Comparison of ENCODE assay signal across 1 cellular context in the genomic region with DNA sequence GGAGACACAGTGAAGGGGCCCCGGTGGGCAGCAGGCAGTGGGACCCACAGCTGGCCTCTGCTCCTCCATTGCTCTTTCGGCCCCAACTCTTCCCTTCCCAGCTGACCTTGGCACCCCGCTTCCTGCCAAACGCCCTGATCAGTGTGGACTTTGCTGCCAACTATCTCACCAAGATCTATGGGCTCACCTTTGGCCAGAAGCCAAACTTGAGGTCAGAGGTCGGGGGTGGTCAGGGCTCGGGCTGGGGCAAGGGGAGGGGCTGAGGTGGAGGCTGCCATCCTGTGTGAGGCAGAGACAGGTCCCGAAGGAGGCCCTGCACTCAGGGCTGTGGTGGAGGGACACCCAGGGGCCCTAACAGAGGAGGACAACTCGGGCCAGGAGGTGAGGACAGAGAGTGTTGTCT.
A peak's percentile ranks its signal among the peaks of the same experiment; 100 is the strongest.
TF ChIP-seq lines count a peak whose summit lies in the region.

No MANE protein-coding gene starts in this region.

TF ChIP-seq in HepG2, 621 proteins besides CTCF, POLR2A, EP300 and RAD21 (continued from another document and continues in another):
- TF ChIP-seq SNAPC4 (CRISPR knock-in tag; IDR thresholded peaks at IDR 0.05) (no peak), NR2F2 (IDR thresholded peaks at IDR 0.05; ENCODE audit: borderline replicate concordance, low read depth) (peak; percentile 88), ZNF30 (CRISPR knock-in tag; IDR thresholded peaks at IDR 0.05) (no peak), SIN3A (IDR thresholded peaks at IDR 0.05; ENCODE audit: borderline replicate concordance, low read depth, low read length) (no peak), RXRA (CRISPR knock-in tag; IDR thresholded peaks at IDR 0.05) (peak; percentile 42; the same call in 1 of the 2 replicates), ZNF784 (CRISPR knock-in tag; IDR thresholded peaks at IDR 0.05; ENCODE audit: borderline replicate concordance) (no peak), ZBTB7A (CRISPR knock-in tag; IDR thresholded peaks at IDR 0.05) (peak; percentile 78), ZNF619 (CRISPR knock-in tag; IDR thresholded peaks at IDR 0.05) (no peak), HNRNPK (IDR thresholded peaks at IDR 0.05; ENCODE audit: low read depth, low read length, poor library complexity, severe bottlenecking) (no peak), RFX5 (IDR thresholded peaks at IDR 0.05; ENCODE audit: low read depth, low read length) (no peak), ZC3H4 (CRISPR knock-in tag; IDR thresholded peaks at IDR 0.05; ENCODE audit: borderline replicate concordance) (no peak), SSRP1 (CRISPR knock-in tag; IDR thresholded peaks at IDR 0.05) (no peak), POGZ (CRISPR knock-in tag; IDR thresholded peaks at IDR 0.05) (peak; percentile 50; the same call in 1 of the 2 replicates), ELF3 (CRISPR knock-in tag; IDR thresholded peaks at IDR 0.05) (no peak), ZMYM3 (CRISPR knock-in tag; IDR thresholded peaks at IDR 0.05) (peak; percentile 79), SNRNP70 (IDR thresholded peaks at IDR 0.05; ENCODE audit: low read depth, low read length) (no peak), ZFYVE20 (CRISPR knock-in tag; IDR thresholded peaks at IDR 0.05; ENCODE audit: borderline replicate concordance, low read depth) (no peak), ZNF792 (CRISPR knock-in tag; IDR thresholded peaks at IDR 0.05) (no peak), ZNF496 (CRISPR knock-in tag; IDR thresholded peaks at IDR 0.05; ENCODE audit: insufficient replicate concordance) (no peak), MEF2D (CRISPR knock-in tag; IDR thresholded peaks at IDR 0.05) (0 out of 2 replicates have a peak, but pooled peaks have one; percentile 20), ZNF350 (CRISPR knock-in tag; IDR thresholded peaks at IDR 0.05; ENCODE audit: borderline replicate concordance, low read depth) (no peak; the same call in 1 of the 2 replicates), HOXA5 (CRISPR knock-in tag; IDR thresholded peaks at IDR 0.05) (no peak), RXRB (CRISPR knock-in tag; IDR thresholded peaks at IDR 0.05; ENCODE audit: borderline replicate concordance) (peak; percentile 51; the same call in 1 of the 2 replicates), ZZZ3 (CRISPR knock-in tag; IDR thresholded peaks at IDR 0.05; ENCODE audit: borderline replicate concordance) (no peak), CBX1 (IDR thresholded peaks at IDR 0.05; ENCODE audit: low read depth) (no peak), ZNF607 (CRISPR knock-in tag; IDR thresholded peaks at IDR 0.05; ENCODE audit: borderline replicate concordance) (no peak), FOXJ3 (CRISPR knock-in tag; IDR thresholded peaks at IDR 0.05; ENCODE audit: borderline replicate concordance) (no peak), ZNF296 (CRISPR knock-in tag; conservative IDR thresholded peaks at IDR 0.05) (no peak), DPF2 (CRISPR knock-in tag; IDR thresholded peaks at IDR 0.05; ENCODE audit: borderline replicate concordance, low read depth) (0 out of 2 replicates have a peak, but pooled peaks have one; percentile 19), LRRFIP1 (CRISPR knock-in tag; conservative IDR thresholded peaks at IDR 0.05) (no peak), FOXA3 (CRISPR knock-in tag; IDR thresholded peaks at IDR 0.05) (peak; percentile 28; the same call in 1 of the 2 replicates), ZNF501 (CRISPR knock-in tag; IDR thresholded peaks at IDR 0.05) (no peak), ZNF530 (CRISPR knock-in tag; IDR thresholded peaks at IDR 0.05; ENCODE audit: low read depth) (no peak)
- TF ChIP-seq, protein P1, sequence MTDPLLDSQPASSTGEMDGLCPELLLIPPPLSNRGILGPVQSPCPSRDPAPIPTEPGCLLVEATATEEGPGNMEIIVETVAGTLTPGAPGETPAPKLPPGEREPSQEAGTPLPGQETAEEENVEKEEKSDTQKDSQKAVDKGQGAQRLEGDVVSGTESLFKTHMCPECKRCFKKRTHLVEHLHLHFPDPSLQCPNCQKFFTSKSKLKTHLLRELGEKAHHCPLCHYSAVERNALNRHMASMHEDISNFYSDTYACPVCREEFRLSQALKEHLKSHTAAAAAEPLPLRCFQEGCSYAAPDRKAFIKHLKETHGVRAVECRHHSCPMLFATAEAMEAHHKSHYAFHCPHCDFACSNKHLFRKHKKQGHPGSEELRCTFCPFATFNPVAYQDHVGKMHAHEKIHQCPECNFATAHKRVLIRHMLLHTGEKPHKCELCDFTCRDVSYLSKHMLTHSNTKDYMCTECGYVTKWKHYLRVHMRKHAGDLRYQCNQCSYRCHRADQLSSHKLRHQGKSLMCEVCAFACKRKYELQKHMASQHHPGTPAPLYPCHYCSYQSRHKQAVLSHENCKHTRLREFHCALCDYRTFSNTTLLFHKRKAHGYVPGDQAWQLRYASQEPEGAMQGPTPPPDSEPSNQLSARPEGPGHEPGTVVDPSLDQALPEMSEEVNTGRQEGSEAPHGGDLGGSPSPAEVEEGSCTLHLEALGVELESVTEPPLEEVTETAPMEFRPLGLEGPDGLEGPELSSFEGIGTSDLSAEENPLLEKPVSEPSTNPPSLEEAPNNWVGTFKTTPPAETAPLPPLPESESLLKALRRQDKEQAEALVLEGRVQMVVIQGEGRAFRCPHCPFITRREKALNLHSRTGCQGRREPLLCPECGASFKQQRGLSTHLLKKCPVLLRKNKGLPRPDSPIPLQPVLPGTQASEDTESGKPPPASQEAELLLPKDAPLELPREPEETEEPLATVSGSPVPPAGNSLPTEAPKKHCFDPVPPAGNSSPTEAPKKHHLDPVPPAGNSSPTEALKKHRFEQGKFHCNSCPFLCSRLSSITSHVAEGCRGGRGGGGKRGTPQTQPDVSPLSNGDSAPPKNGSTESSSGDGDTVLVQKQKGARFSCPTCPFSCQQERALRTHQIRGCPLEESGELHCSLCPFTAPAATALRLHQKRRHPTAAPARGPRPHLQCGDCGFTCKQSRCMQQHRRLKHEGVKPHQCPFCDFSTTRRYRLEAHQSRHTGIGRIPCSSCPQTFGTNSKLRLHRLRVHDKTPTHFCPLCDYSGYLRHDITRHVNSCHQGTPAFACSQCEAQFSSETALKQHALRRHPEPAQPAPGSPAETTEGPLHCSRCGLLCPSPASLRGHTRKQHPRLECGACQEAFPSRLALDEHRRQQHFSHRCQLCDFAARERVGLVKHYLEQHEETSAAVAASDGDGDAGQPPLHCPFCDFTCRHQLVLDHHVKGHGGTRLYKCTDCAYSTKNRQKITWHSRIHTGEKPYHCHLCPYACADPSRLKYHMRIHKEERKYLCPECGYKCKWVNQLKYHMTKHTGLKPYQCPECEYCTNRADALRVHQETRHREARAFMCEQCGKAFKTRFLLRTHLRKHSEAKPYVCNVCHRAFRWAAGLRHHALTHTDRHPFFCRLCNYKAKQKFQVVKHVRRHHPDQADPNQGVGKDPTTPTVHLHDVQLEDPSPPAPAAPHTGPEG (CRISPR knock-in tag; IDR thresholded peaks at IDR 0.05) = no peak
- TF ChIP-seq, protein P2, sequence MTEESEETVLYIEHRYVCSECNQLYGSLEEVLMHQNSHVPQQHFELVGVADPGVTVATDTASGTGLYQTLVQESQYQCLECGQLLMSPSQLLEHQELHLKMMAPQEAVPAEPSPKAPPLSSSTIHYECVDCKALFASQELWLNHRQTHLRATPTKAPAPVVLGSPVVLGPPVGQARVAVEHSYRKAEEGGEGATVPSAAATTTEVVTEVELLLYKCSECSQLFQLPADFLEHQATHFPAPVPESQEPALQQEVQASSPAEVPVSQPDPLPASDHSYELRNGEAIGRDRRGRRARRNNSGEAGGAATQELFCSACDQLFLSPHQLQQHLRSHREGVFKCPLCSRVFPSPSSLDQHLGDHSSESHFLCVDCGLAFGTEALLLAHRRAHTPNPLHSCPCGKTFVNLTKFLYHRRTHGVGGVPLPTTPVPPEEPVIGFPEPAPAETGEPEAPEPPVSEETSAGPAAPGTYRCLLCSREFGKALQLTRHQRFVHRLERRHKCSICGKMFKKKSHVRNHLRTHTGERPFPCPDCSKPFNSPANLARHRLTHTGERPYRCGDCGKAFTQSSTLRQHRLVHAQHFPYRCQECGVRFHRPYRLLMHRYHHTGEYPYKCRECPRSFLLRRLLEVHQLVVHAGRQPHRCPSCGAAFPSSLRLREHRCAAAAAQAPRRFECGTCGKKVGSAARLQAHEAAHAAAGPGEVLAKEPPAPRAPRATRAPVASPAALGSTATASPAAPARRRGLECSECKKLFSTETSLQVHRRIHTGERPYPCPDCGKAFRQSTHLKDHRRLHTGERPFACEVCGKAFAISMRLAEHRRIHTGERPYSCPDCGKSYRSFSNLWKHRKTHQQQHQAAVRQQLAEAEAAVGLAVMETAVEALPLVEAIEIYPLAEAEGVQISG (CRISPR knock-in tag; IDR thresholded peaks at IDR 0.05) = 0 out of 2 replicates have a peak, but pooled peaks have one; percentile 13
- TF ChIP-seq, protein P3, sequence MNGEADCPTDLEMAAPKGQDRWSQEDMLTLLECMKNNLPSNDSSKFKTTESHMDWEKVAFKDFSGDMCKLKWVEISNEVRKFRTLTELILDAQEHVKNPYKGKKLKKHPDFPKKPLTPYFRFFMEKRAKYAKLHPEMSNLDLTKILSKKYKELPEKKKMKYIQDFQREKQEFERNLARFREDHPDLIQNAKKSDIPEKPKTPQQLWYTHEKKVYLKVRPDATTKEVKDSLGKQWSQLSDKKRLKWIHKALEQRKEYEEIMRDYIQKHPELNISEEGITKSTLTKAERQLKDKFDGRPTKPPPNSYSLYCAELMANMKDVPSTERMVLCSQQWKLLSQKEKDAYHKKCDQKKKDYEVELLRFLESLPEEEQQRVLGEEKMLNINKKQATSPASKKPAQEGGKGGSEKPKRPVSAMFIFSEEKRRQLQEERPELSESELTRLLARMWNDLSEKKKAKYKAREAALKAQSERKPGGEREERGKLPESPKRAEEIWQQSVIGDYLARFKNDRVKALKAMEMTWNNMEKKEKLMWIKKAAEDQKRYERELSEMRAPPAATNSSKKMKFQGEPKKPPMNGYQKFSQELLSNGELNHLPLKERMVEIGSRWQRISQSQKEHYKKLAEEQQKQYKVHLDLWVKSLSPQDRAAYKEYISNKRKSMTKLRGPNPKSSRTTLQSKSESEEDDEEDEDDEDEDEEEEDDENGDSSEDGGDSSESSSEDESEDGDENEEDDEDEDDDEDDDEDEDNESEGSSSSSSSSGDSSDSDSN (CRISPR knock-in tag; IDR thresholded peaks at IDR 0.05) = no peak
- TF ChIP-seq, protein P4, sequence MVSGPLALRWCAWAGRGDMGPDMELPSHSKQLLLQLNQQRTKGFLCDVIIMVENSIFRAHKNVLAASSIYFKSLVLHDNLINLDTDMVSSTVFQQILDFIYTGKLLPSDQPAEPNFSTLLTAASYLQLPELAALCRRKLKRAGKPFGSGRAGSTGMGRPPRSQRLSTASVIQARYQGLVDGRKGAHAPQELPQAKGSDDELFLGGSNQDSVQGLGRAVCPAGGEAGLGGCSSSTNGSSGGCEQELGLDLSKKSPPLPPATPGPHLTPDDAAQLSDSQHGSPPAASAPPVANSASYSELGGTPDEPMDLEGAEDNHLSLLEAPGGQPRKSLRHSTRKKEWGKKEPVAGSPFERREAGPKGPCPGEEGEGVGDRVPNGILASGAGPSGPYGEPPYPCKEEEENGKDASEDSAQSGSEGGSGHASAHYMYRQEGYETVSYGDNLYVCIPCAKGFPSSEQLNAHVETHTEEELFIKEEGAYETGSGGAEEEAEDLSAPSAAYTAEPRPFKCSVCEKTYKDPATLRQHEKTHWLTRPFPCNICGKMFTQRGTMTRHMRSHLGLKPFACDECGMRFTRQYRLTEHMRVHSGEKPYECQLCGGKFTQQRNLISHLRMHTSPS (CRISPR knock-in tag; IDR thresholded peaks at IDR 0.05; ENCODE audit: low read depth) = peak; percentile 89
